1 cellular context compared by ENCODE assay signal in the genomic region with DNA sequence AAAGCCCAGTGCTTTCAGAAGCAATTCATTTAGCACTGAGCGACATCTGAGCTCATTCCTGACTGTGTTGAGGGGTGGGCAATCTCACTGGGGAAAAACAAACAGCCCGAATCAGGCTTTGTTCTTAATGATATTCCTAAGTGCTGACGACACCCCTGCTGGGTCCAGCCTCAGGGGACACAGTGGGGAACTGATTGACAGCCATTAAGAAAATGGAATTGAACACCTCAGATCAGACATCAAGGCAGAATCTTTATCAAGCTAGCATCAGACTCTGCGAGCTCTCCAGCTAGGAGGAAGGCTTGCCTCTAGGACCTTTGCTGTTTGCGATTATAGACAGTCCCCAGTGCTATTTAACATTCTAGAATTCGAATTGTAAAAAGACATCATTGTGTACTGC.
TF ChIP-seq lines count a peak whose summit lies in the region.

No MANE protein-coding gene starts in this region.

TF ChIP-seq in HepG2, 621 proteins besides CTCF, POLR2A, EP300 and RAD21:
- no peak for TF ChIP-seq RNF2 (conservative IDR thresholded peaks at IDR 0.05; ENCODE audit: low read depth)
- no peak for TF ChIP-seq ZNF3 (CRISPR knock-in tag; IDR thresholded peaks at IDR 0.05)
- TF ChIP-seq, protein P1, sequence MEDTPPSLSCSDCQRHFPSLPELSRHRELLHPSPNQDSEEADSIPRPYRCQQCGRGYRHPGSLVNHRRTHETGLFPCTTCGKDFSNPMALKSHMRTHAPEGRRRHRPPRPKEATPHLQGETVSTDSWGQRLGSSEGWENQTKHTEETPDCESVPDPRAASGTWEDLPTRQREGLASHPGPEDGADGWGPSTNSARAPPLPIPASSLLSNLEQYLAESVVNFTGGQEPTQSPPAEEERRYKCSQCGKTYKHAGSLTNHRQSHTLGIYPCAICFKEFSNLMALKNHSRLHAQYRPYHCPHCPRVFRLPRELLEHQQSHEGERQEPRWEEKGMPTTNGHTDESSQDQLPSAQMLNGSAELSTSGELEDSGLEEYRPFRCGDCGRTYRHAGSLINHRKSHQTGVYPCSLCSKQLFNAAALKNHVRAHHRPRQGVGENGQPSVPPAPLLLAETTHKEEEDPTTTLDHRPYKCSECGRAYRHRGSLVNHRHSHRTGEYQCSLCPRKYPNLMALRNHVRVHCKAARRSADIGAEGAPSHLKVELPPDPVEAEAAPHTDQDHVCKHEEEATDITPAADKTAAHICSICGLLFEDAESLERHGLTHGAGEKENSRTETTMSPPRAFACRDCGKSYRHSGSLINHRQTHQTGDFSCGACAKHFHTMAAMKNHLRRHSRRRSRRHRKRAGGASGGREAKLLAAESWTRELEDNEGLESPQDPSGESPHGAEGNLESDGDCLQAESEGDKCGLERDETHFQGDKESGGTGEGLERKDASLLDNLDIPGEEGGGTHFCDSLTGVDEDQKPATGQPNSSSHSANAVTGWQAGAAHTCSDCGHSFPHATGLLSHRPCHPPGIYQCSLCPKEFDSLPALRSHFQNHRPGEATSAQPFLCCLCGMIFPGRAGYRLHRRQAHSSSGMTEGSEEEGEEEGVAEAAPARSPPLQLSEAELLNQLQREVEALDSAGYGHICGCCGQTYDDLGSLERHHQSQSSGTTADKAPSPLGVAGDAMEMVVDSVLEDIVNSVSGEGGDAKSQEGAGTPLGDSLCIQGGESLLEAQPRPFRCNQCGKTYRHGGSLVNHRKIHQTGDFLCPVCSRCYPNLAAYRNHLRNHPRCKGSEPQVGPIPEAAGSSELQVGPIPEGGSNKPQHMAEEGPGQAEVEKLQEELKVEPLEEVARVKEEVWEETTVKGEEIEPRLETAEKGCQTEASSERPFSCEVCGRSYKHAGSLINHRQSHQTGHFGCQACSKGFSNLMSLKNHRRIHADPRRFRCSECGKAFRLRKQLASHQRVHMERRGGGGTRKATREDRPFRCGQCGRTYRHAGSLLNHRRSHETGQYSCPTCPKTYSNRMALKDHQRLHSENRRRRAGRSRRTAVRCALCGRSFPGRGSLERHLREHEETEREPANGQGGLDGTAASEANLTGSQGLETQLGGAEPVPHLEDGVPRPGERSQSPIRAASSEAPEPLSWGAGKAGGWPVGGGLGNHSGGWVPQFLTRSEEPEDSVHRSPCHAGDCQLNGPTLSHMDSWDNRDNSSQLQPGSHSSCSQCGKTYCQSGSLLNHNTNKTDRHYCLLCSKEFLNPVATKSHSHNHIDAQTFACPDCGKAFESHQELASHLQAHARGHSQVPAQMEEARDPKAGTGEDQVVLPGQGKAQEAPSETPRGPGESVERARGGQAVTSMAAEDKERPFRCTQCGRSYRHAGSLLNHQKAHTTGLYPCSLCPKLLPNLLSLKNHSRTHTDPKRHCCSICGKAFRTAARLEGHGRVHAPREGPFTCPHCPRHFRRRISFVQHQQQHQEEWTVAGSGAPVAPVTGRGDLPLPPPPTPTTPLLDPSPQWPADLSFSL (CRISPR knock-in tag; IDR thresholded peaks at IDR 0.05): no peak
- TF ChIP-seq ZNF891 (CRISPR knock-in tag; IDR thresholded peaks at IDR 0.05): no peak
- TF ChIP-seq ZNF205 (CRISPR knock-in tag; IDR thresholded peaks at IDR 0.05): no peak
- no peak for TF ChIP-seq ZNF552 (CRISPR knock-in tag; IDR thresholded peaks at IDR 0.05; ENCODE audit: borderline replicate concordance)
- TF ChIP-seq, protein P2, sequence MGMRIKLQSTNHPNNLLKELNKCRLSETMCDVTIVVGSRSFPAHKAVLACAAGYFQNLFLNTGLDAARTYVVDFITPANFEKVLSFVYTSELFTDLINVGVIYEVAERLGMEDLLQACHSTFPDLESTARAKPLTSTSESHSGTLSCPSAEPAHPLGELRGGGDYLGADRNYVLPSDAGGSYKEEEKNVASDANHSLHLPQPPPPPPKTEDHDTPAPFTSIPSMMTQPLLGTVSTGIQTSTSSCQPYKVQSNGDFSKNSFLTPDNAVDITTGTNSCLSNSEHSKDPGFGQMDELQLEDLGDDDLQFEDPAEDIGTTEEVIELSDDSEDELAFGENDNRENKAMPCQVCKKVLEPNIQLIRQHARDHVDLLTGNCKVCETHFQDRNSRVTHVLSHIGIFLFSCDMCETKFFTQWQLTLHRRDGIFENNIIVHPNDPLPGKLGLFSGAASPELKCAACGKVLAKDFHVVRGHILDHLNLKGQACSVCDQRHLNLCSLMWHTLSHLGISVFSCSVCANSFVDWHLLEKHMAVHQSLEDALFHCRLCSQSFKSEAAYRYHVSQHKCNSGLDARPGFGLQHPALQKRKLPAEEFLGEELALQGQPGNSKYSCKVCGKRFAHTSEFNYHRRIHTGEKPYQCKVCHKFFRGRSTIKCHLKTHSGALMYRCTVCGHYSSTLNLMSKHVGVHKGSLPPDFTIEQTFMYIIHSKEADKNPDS (CRISPR knock-in tag; IDR thresholded peaks at IDR 0.05): no peak
